In the genomic region with DNA sequence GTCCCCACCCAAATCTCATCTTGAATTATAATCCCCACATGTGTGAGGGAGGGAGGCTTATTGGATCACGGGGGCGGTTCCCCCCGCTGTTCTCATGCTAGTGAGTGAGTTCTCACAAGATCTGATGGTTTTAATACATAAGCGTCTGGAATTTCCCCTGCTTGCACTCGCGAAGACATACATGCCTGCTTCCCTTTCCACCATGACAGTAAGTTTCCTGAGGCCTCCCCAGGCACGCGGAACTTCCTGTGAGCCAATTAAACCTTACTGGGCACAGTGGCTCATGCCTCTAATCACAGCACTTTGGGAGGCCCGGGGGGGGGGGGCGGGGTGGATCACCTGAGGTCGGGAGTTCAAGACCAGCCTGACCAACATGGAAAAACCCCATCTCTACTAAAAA, we compare ENCODE assay signal across 28 cellular contexts.
"Had no signal": no experiment of that assay in that cellular context is flagged by ENCODE, and none has a peak within 500 bp of the region (broad histone marks: within the 10 kb centered on the region; RNA-seq: fewer than 3 reads in every experiment).

No MANE protein-coding gene starts in this region.

- H3K9me3 ChIP-seq: neutrophil, testis, thyroid gland, transverse colon, upper lobe of left lung, vagina had no signal

- H3K4me1 ChIP-seq: neural progenitor cell, parathyroid adenoma, thyroid gland had no signal

- H3K36me3 ChIP-seq: neural progenitor cell, thyroid gland, transverse colon, upper lobe of left lung, vagina had no signal

- H3K4me2 ChIP-seq: neural progenitor cell had no signal

- H3K9me3 Mint-ChIP-seq: natural killer cell had no signal

- DNase-seq: islet precursor cell; left ventricle myocardium inferior; mesendoderm; naive B cell; natural killer cell; nephron progenitor cell; occipital lobe; retina; right cardiac atrium; stimulated activated CD4-positive, alpha-beta T cell treated with anti-CD3 and anti-CD28 coated beads, Interleukin-12 subunit alpha, Interleukin-12 subunit beta, amount 100 ng/mL, for 4 hours; stimulated activated CD4-positive, alpha-beta T cell treated with anti-CD3 and anti-CD28 coated beads, Interleukin-15, amount 100 ng/mL, for 24 hours; stimulated activated CD4-positive, alpha-beta T cell treated with anti-CD3 and anti-CD28 coated beads, Interleukin-2, amount 100 ng/mL, for 24 hours; stimulated activated CD4-positive, alpha-beta T cell treated with anti-CD3 and anti-CD28 coated beads, Interleukin-4, amount 100 ng/mL, for 1 hour; stimulated activated naive B cell treated with anti-CD40 and anti-IgM and Interleukin-4, amounts not matched to agents 10 μg/mL and 1 μg/mL and 100 μg/mL, for 72 hours; stimulated activated naive CD8-positive, alpha-beta T cell treated with anti-CD3 and anti-CD28 coated beads, Interleukin-15, Interleukin-2, amounts not matched to agents 100 U/mL and 50 U/mL, for 24 hours; stomach; testis; thyroid gland; transverse colon; upper lobe of left lung had no signal

- H3K4me1 Mint-ChIP-seq: nephron progenitor cell, neural progenitor cell had no signal

- H3K27ac Mint-ChIP-seq: nephron progenitor cell; neural progenitor cell; stimulated activated naive B cell treated with anti-CD40 and anti-IgM and Interleukin-4, amounts not matched to agents 10 μg/mL and 1 μg/mL and 100 μg/mL, for 72 hours had no signal

- ATAC-seq: natural killer cell; right cardiac atrium; sciatic nerve; stimulated activated naive B cell treated with anti-CD40 and anti-IgM and Interleukin-4, amounts not matched to agents 10 μg/mL and 1 μg/mL and 100 μg/mL, for 72 hours; stimulated activated naive CD8-positive, alpha-beta T cell treated with anti-CD3 and anti-CD28 coated beads, Interleukin-15, Interleukin-2, amounts not matched to agents 100 U/mL and 50 U/mL, for 24 hours had no signal

- H3K27me3 ChIP-seq: neural progenitor cell, neutrophil, stomach, testis, thyroid gland, transverse colon, upper lobe of left lung, vagina had no signal

- H3K4me3 Mint-ChIP-seq: mesothelial cell of epicardium; naive B cell; natural killer cell; nephron progenitor cell; neural progenitor cell; stimulated activated naive B cell treated with anti-CD40 and anti-IgM and Interleukin-4, amounts not matched to agents 10 μg/mL and 1 μg/mL and 100 μg/mL, for 72 hours had no signal

- H3K4me3 ChIP-seq: left ventricle myocardium inferior, lung, neural progenitor cell, skin epidermis, stomach, testis, thyroid gland, transverse colon, upper lobe of left lung, vagina had no signal

- H3K27ac ChIP-seq: left ventricle myocardium inferior, neural progenitor cell, neutrophil, parathyroid adenoma, skin epidermis, stomach, testis, thyroid gland, transverse colon, upper lobe of left lung, vagina had no signal

- H3K27me3 Mint-ChIP-seq: naive B cell; stimulated activated naive B cell treated with anti-CD40 and anti-IgM and Interleukin-4, amounts not matched to agents 10 μg/mL and 1 μg/mL and 100 μg/mL, for 72 hours had no signal
